Comparison of ENCODE assay signal across 16 cellular contexts in the genomic region with DNA sequence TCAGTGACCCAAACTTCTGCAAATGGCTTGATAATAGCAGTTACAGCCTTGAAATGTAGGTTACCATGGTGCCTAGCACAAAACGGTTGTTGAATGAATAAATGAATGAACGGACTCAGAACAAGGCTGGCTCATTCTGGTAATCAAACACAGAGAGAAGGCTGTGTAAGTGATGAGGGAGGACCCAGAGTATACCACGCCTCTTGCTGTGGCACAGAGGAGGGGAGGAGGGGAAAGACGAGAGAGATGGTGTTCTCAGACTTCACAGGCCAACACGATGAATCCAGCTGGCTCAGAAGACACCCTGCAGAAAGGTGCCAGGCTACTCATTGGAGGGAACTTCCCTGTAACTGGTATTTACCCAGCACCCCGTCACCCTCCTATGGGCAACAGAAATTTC. TPM values are rescaled to one million over a fixed set of nuclear protein-coding genes. Genes with fewer than 3 reads are reported as not detected.
"Had no signal": no experiment of that assay in that cellular context is flagged by ENCODE, and none has a peak within 500 bp of the region (broad histone marks: within the 10 kb centered on the region; RNA-seq: fewer than 3 reads in every experiment).

No MANE protein-coding gene starts in this region.

- ATAC-seq: activated T-helper 17 cell treated with anti-CD3 and anti-CD28 coated beads, Interleukin-2, amount 50 U/mL, for 72 hours; stimulated activated naive CD8-positive, alpha-beta T cell treated with anti-CD3 and anti-CD28 coated beads, Interleukin-15, amount 100 ng/mL, for 72 hours had no signal

- H3K4me3 ChIP-seq: sigmoid colon, spleen had no signal

- H3K27me3 ChIP-seq: sigmoid colon, spleen had no signal

- H3K27ac ChIP-seq: epithelial cell of prostate, sigmoid colon, spleen had no signal

- H3K4me1 ChIP-seq: sigmoid colon had no signal

- DNase-seq: activated naive CD4-positive, alpha-beta T cell treated with Interleukin-2 at 50 U/mL for 16 hours; activated T-cell treated with anti-CD3 and anti-CD28 coated beads for 4 hours; cerebellar nuclear complex; dermis blood vessel endothelial cell; kidney; nephron progenitor cell; sigmoid colon; spleen; stimulated activated naive CD8-positive, alpha-beta T cell treated with anti-CD3 and anti-CD28 coated beads, Interleukin-15, amount 100 ng/mL, for 72 hours had no signal

- H3K36me3 ChIP-seq: sigmoid colon, spleen had no signal

- H3K9me3 ChIP-seq: sigmoid colon had no signal

RNA-seq across cellular contexts. Expression of a gene that starts 55.2 kb away (rescaled TPM):
- total RNA-seq: activated CD8-positive, alpha-beta memory T cell treated with anti-CD3 and anti-CD28 coated beads for 36 hours; activated T-helper 17 cell treated with anti-CD3 and anti-CD28 coated beads, Interleukin-2, amount 50 U/mL, for 72 hours; dermis blood vessel endothelial cell; glomerular endothelial cell; kidney; liver; osteoblast; sigmoid colon; spleen; ureter had no signal
